Comparison of ENCODE assay signal across 1 cellular context in the genomic region with DNA sequence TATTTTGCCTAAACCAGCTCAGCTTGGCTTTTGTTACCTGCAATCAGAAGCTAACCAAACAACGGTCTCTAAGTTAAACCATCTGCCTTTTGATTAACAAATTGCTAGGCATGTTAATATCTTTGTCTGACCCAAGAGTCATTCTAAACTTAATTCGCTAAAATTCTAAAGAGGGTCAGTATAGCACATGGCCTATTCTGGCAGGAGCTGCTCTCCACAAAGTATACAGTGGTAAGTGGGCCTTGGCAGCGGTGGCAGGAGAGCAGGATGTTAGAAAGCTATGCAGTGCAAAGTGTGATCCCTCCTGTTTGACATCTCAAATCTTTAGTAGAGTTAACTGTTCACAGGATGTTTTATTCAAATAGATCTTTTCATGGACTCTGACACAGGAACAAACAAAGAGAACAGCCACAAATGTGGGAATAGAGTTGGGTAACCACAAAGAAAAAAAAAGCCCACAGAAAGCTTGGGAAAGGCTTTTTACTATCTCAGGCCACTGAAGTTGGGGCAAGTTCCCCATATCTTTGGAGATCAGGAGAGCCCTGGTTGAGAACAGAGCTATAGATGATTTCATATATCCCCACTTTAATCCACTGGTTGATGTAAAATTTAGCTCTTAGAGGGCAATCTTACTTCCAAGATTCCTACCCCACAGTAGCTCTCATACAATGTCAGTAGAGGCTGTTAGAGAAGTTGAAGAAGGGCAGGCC.
A peak's percentile ranks its signal among the peaks of the same experiment; 100 is the strongest.
TF ChIP-seq lines count a peak whose summit lies in the region.

No MANE protein-coding gene starts in this region.

TF ChIP-seq in HepG2, 621 proteins besides CTCF, POLR2A, EP300 and RAD21 (continued from another document and continues in another):
- TF ChIP-seq, protein P1, sequence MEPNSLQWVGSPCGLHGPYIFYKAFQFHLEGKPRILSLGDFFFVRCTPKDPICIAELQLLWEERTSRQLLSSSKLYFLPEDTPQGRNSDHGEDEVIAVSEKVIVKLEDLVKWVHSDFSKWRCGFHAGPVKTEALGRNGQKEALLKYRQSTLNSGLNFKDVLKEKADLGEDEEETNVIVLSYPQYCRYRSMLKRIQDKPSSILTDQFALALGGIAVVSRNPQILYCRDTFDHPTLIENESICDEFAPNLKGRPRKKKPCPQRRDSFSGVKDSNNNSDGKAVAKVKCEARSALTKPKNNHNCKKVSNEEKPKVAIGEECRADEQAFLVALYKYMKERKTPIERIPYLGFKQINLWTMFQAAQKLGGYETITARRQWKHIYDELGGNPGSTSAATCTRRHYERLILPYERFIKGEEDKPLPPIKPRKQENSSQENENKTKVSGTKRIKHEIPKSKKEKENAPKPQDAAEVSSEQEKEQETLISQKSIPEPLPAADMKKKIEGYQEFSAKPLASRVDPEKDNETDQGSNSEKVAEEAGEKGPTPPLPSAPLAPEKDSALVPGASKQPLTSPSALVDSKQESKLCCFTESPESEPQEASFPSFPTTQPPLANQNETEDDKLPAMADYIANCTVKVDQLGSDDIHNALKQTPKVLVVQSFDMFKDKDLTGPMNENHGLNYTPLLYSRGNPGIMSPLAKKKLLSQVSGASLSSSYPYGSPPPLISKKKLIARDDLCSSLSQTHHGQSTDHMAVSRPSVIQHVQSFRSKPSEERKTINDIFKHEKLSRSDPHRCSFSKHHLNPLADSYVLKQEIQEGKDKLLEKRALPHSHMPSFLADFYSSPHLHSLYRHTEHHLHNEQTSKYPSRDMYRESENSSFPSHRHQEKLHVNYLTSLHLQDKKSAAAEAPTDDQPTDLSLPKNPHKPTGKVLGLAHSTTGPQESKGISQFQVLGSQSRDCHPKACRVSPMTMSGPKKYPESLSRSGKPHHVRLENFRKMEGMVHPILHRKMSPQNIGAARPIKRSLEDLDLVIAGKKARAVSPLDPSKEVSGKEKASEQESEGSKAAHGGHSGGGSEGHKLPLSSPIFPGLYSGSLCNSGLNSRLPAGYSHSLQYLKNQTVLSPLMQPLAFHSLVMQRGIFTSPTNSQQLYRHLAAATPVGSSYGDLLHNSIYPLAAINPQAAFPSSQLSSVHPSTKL (CRISPR knock-in tag; IDR thresholded peaks at IDR 0.05) = peak; percentile 88
- TF ChIP-seq ETV5 (CRISPR knock-in tag; IDR thresholded peaks at IDR 0.05; ENCODE audit: borderline replicate concordance) = peak; percentile 95
- TF ChIP-seq, protein P2, sequence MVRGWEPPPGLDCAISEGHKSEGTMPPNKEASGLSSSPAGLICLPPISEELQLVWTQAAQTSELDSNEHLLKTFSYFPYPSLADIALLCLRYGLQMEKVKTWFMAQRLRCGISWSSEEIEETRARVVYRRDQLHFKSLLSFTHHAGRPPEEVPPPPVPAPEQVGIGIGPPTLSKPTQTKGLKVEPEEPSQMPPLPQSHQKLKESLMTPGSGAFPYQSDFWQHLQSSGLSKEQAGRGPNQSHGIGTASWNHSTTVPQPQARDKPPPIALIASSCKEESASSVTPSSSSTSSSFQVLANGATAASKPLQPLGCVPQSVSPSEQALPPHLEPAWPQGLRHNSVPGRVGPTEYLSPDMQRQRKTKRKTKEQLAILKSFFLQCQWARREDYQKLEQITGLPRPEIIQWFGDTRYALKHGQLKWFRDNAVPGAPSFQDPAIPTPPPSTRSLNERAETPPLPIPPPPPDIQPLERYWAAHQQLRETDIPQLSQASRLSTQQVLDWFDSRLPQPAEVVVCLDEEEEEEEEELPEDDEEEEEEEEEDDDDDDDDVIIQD (CRISPR knock-in tag; IDR thresholded peaks at IDR 0.05; ENCODE audit: low read depth) = peak; percentile 95
- TF ChIP-seq, protein P3, sequence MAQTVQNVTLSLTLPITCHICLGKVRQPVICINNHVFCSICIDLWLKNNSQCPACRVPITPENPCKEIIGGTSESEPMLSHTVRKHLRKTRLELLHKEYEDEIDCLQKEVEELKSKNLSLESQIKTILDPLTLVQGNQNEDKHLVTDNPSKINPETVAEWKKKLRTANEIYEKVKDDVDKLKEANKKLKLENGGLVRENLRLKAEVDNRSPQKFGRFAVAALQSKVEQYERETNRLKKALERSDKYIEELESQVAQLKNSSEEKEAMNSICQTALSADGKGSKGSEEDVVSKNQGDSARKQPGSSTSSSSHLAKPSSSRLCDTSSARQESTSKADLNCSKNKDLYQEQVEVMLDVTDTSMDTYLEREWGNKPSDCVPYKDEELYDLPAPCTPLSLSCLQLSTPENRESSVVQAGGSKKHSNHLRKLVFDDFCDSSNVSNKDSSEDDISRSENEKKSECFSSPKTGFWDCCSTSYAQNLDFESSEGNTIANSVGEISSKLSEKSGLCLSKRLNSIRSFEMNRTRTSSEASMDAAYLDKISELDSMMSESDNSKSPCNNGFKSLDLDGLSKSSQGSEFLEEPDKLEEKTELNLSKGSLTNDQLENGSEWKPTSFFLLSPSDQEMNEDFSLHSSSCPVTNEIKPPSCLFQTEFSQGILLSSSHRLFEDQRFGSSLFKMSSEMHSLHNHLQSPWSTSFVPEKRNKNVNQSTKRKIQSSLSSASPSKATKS (CRISPR knock-in tag; IDR thresholded peaks at IDR 0.05) = no peak
- TF ChIP-seq, protein P4, sequence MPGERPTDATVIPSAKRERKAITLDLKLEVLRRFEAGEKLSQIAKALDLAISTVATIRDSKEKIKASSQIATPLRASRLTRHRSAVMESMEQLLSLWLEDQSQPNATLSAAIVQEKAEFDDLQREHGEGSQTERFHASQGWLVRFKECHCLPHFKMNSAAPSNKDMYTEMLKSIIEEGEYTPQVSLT (CRISPR knock-in tag; IDR thresholded peaks at IDR 0.05; ENCODE audit: borderline replicate concordance, low read depth) = no peak
- no peak for TF ChIP-seq ZSCAN21 (CRISPR knock-in tag; IDR thresholded peaks at IDR 0.05; ENCODE audit: borderline replicate concordance)
- TF ChIP-seq, protein P5, sequence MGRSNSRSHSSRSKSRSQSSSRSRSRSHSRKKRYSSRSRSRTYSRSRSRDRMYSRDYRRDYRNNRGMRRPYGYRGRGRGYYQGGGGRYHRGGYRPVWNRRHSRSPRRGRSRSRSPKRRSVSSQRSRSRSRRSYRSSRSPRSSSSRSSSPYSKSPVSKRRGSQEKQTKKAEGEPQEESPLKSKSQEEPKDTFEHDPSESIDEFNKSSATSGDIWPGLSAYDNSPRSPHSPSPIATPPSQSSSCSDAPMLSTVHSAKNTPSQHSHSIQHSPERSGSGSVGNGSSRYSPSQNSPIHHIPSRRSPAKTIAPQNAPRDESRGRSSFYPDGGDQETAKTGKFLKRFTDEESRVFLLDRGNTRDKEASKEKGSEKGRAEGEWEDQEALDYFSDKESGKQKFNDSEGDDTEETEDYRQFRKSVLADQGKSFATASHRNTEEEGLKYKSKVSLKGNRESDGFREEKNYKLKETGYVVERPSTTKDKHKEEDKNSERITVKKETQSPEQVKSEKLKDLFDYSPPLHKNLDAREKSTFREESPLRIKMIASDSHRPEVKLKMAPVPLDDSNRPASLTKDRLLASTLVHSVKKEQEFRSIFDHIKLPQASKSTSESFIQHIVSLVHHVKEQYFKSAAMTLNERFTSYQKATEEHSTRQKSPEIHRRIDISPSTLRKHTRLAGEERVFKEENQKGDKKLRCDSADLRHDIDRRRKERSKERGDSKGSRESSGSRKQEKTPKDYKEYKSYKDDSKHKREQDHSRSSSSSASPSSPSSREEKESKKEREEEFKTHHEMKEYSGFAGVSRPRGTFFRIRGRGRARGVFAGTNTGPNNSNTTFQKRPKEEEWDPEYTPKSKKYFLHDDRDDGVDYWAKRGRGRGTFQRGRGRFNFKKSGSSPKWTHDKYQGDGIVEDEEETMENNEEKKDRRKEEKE (IDR thresholded peaks at IDR 0.05) = no peak
- TF ChIP-seq, protein P6, sequence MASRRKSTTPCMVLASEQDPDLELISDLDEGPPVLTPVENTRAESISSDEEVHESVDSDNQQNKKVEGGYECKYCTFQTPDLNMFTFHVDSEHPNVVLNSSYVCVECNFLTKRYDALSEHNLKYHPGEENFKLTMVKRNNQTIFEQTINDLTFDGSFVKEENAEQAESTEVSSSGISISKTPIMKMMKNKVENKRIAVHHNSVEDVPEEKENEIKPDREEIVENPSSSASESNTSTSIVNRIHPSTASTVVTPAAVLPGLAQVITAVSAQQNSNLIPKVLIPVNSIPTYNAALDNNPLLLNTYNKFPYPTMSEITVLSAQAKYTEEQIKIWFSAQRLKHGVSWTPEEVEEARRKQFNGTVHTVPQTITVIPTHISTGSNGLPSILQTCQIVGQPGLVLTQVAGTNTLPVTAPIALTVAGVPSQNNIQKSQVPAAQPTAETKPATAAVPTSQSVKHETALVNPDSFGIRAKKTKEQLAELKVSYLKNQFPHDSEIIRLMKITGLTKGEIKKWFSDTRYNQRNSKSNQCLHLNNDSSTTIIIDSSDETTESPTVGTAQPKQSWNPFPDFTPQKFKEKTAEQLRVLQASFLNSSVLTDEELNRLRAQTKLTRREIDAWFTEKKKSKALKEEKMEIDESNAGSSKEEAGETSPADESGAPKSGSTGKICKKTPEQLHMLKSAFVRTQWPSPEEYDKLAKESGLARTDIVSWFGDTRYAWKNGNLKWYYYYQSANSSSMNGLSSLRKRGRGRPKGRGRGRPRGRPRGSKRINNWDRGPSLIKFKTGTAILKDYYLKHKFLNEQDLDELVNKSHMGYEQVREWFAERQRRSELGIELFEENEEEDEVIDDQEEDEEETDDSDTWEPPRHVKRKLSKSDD (CRISPR knock-in tag; IDR thresholded peaks at IDR 0.05; ENCODE audit: low read depth) = no peak
- TF ChIP-seq, protein P7, sequence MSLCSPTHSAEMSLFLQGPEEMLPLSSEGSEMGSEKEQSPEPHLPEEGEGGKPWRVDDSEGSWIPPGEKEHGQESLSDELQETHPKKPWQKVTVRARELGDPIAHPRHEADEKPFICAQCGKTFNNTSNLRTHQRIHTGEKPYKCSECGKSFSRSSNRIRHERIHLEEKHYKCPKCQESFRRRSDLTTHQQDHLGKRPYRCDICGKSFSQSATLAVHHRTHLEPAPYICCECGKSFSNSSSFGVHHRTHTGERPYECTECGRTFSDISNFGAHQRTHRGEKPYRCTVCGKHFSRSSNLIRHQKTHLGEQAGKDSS (CRISPR knock-in tag; IDR thresholded peaks at IDR 0.05; ENCODE audit: borderline replicate concordance, low read depth) = no peak; the same call in 1 of the 2 replicates
- TF ChIP-seq CC2D1A (CRISPR knock-in tag; IDR thresholded peaks at IDR 0.05) = no peak
- TF ChIP-seq MTA3 (CRISPR knock-in tag; IDR thresholded peaks at IDR 0.05) = no peak
- TF ChIP-seq, protein P8, sequence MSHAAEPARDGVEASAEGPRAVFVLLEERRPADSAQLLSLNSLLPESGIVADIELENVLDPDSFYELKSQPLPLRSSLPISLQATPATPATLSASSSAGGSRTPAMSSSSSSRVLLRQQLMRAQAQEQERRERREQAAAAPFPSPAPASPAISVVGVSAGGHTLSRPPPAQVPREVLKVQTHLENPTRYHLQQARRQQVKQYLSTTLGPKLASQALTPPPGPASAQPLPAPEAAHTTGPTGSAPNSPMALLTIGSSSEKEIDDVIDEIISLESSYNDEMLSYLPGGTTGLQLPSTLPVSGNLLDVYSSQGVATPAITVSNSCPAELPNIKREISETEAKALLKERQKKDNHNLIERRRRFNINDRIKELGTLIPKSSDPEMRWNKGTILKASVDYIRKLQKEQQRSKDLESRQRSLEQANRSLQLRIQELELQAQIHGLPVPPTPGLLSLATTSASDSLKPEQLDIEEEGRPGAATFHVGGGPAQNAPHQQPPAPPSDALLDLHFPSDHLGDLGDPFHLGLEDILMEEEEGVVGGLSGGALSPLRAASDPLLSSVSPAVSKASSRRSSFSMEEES (CRISPR knock-in tag; IDR thresholded peaks at IDR 0.05) = peak; percentile 44; the same call in 1 of the 2 replicates
- peak; percentile 60; the same call in 1 of the 2 replicates for TF ChIP-seq RFXANK (CRISPR knock-in tag; IDR thresholded peaks at IDR 0.05)
- TF ChIP-seq HOXD1 (CRISPR knock-in tag; IDR thresholded peaks at IDR 0.05) = no peak
- no peak for TF ChIP-seq MAFG (CRISPR knock-in tag; IDR thresholded peaks at IDR 0.05)
- TF ChIP-seq, protein P9, sequence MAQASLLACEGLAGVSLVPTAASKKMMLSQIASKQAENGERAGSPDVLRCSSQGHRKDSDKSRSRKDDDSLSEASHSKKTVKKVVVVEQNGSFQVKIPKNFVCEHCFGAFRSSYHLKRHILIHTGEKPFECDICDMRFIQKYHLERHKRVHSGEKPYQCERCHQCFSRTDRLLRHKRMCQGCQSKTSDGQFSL (CRISPR knock-in tag; IDR thresholded peaks at IDR 0.05) = no peak
- peak; percentile 68 for TF ChIP-seq PITX1 (CRISPR knock-in tag; IDR thresholded peaks at IDR 0.05)
- no peak; the same call in 1 of the 2 replicates for TF ChIP-seq ZNF354B (CRISPR knock-in tag; IDR thresholded peaks at IDR 0.05)
- TF ChIP-seq XBP1 (CRISPR knock-in tag; IDR thresholded peaks at IDR 0.05) = no peak
- TF ChIP-seq, protein P10, sequence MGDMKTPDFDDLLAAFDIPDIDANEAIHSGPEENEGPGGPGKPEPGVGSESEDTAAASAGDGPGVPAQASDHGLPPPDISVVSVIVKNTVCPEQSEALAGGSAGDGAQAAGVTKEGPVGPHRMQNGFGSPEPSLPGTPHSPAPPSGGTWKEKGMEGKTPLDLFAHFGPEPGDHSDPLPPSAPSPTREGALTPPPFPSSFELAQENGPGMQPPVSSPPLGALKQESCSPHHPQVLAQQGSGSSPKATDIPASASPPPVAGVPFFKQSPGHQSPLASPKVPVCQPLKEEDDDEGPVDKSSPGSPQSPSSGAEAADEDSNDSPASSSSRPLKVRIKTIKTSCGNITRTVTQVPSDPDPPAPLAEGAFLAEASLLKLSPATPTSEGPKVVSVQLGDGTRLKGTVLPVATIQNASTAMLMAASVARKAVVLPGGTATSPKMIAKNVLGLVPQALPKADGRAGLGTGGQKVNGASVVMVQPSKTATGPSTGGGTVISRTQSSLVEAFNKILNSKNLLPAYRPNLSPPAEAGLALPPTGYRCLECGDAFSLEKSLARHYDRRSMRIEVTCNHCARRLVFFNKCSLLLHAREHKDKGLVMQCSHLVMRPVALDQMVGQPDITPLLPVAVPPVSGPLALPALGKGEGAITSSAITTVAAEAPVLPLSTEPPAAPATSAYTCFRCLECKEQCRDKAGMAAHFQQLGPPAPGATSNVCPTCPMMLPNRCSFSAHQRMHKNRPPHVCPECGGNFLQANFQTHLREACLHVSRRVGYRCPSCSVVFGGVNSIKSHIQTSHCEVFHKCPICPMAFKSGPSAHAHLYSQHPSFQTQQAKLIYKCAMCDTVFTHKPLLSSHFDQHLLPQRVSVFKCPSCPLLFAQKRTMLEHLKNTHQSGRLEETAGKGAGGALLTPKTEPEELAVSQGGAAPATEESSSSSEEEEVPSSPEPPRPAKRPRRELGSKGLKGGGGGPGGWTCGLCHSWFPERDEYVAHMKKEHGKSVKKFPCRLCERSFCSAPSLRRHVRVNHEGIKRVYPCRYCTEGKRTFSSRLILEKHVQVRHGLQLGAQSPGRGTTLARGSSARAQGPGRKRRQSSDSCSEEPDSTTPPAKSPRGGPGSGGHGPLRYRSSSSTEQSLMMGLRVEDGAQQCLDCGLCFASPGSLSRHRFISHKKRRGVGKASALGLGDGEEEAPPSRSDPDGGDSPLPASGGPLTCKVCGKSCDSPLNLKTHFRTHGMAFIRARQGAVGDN (CRISPR knock-in tag; IDR thresholded peaks at IDR 0.05) = no peak
- TF ChIP-seq, protein P11, sequence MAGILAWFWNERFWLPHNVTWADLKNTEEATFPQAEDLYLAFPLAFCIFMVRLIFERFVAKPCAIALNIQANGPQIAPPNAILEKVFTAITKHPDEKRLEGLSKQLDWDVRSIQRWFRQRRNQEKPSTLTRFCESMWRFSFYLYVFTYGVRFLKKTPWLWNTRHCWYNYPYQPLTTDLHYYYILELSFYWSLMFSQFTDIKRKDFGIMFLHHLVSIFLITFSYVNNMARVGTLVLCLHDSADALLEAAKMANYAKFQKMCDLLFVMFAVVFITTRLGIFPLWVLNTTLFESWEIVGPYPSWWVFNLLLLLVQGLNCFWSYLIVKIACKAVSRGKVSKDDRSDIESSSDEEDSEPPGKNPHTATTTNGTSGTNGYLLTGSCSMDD (CRISPR knock-in tag; IDR thresholded peaks at IDR 0.05) = no peak
- TF ChIP-seq ZNF33A (CRISPR knock-in tag; IDR thresholded peaks at IDR 0.05; ENCODE audit: borderline replicate concordance) = peak; percentile 80; the same call in 1 of the 2 replicates
